Comparison of ENCODE assay signal across 9 cellular contexts in the genomic region with DNA sequence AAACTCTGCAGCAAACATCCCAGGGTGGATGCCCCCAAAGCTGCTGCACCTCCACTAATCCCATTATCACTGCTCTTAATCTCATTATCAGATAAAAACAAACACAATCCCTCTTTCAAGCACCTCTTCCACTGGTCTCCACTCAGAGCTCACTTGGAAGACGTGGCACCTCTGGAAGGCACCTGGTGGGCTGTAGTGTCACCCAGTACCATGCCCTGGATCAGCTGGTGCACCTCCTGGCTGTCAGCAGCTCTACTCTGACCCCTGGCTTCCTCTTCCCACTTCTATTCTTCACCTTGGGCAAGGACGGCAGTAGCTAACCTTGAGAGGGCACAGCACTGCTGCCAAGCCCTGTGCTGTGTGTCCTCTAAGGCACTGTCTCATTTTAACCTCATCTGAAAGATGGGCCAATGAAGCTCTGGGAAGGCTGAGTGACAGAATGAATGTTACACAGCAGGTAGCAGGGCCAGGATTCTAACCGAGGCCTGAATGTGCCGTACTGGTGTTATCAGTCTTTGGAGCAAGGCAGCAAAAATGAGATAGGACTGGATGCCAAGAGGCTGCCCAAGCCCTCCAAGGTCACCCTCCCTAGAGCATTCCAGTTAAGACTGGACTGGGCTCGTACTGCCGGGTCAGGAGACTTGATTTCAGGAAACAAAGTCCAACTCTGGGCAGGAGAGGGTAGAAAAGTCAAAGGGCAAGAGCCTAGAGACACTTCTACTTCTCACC. TPM values are rescaled to one million over a fixed set of nuclear protein-coding genes. Genes with fewer than 3 reads are reported as not detected.
DNase-seq lines count a peak whose midpoint lies in the region; ATAC-seq and TF ChIP-seq lines count a peak whose summit lies in the region.
"Had no signal": no experiment of that assay in that cellular context is flagged by ENCODE, and none has a peak within 500 bp of the region (broad histone marks: within the 10 kb centered on the region; RNA-seq: fewer than 3 reads in every experiment).

No MANE protein-coding gene starts in this region.

- H3K9me3 Mint-ChIP-seq in activated CD4-positive, alpha-beta memory T cell treated with anti-CD3 and anti-CD28 coated beads for 36 hours, result no peaks in the 10 kb centered on the region
- H3K9me3 Mint-ChIP-seq in activated CD4-positive, alpha-beta memory T cell treated with anti-CD3 and anti-CD28 coated beads, Interleukin-2, amount 10 ng/mL, durations not matched to agents 7 days and 5 days, result no peaks in the 10 kb centered on the region
- no peaks in the 10 kb centered on the region for H3K9me3 Mint-ChIP-seq in memory B cell

- H3K36me3 Mint-ChIP-seq in activated CD4-positive, alpha-beta memory T cell treated with anti-CD3 and anti-CD28 coated beads for 36 hours, result peaks cover 12% of the 10 kb centered on the region
- H3K36me3 Mint-ChIP-seq in activated CD4-positive, alpha-beta memory T cell treated with anti-CD3 and anti-CD28 coated beads, Interleukin-2, amount 10 ng/mL, durations not matched to agents 7 days and 5 days (ENCODE audit: low read depth), result peaks cover 25% of the 10 kb centered on the region
- H3K36me3 Mint-ChIP-seq in memory B cell, result peaks cover 10% of the 10 kb centered on the region

- peaks cover 90% of the 10 kb centered on the region for H3K4me1 Mint-ChIP-seq in activated CD4-positive, alpha-beta memory T cell treated with anti-CD3 and anti-CD28 coated beads for 36 hours (ENCODE audit: low read depth)
- H3K4me1 Mint-ChIP-seq in activated CD4-positive, alpha-beta memory T cell treated with anti-CD3 and anti-CD28 coated beads, Interleukin-2, amount 10 ng/mL, durations not matched to agents 7 days and 5 days, result peaks cover 75% of the 10 kb centered on the region
- peaks cover 67% of the 10 kb centered on the region for H3K4me1 Mint-ChIP-seq in memory B cell

- WGBS in body of pancreas, 2 donors, result 12 to 18% methylated on average over 4 to 6 of the region's 6 CpGs

- ATAC-seq in body of pancreas (peak; percentile 80), memory B cell (ENCODE audit: low read depth) (peak; percentile 33)

- peak overlapping the region; percentile 50 for H3K27ac Mint-ChIP-seq in activated CD4-positive, alpha-beta memory T cell treated with anti-CD3 and anti-CD28 coated beads for 36 hours
- no peak overlapping the region for H3K27ac Mint-ChIP-seq in activated CD4-positive, alpha-beta memory T cell treated with anti-CD3 and anti-CD28 coated beads, Interleukin-2, amount 10 ng/mL, durations not matched to agents 7 days and 5 days
- peak overlapping the region; percentile 52 for H3K27ac Mint-ChIP-seq in memory B cell

- H3K36me3 ChIP-seq in body of pancreas (replicated peaks in 1 of 2; ENCODE audit: insufficient read depth in 1 of 2, low read depth in 2 of 2) (no peaks in the 10 kb centered on the region), tibial artery (no peaks in the 10 kb centered on the region)

- no peak for DNase-seq in activated CD4-positive, alpha-beta memory T cell treated with anti-CD3 and anti-CD28 coated beads for 36 hours
- no peak for DNase-seq in activated CD4-positive, alpha-beta memory T cell treated with anti-CD3 and anti-CD28 coated beads, Interleukin-2, amount 10 ng/mL, durations not matched to agents 7 days and 5 days
- DNase-seq in body of pancreas (peak; percentile 74 to 86 (median 82)), memory B cell (ENCODE audit: low spot score in 2 of 2) (no peak), tibial artery (no peak), NCI-H526 (lab: John Stamatoyannopoulos, UW) (no peak), GOT3 (lab: John Stamatoyannopoulos, UW) (no peak), A172 (ENCODE audit: low spot score) (no peak)
- DNase-seq: RPMI8226 had no signal

- intact Hi-C loops in activated CD4-positive, alpha-beta memory T cell treated with anti-CD3 and anti-CD28 coated beads for 36 hours (cut with micrococcal nuclease), result no loop called here
- intact Hi-C loops in body of pancreas (cut with DNase I), result loop anchor here (10.0 kb wide), 1 partner anchor 50 kb away; no protein-coding TSS in a partner anchor
- intact Hi-C loops in tibial artery (cut with DNase I; ENCODE audit: low total_unique reads), result no loop called here

- TF ChIP-seq CTCF in body of pancreas (IDR thresholded peaks at IDR 0.05), result peak in 2 of 7 experiments; percentile 10 to 14
- TF ChIP-seq CTCF in tibial artery (IDR thresholded peaks at IDR 0.05), result no peak

- peak in 1 of 3 donors; percentile 14 for TF ChIP-seq POLR2A in body of pancreas (IDR thresholded peaks at IDR 0.05)

- H3K27me3 Mint-ChIP-seq in activated CD4-positive, alpha-beta memory T cell treated with anti-CD3 and anti-CD28 coated beads for 36 hours, result no peaks in the 10 kb centered on the region
- H3K27me3 Mint-ChIP-seq in activated CD4-positive, alpha-beta memory T cell treated with anti-CD3 and anti-CD28 coated beads, Interleukin-2, amount 10 ng/mL, durations not matched to agents 7 days and 5 days, result no peaks in the 10 kb centered on the region
- H3K27me3 Mint-ChIP-seq in memory B cell, result no peaks in the 10 kb centered on the region

- H3K27me3 ChIP-seq in body of pancreas (no peaks in the 10 kb centered on the region), tibial artery (no peaks in the 10 kb centered on the region)

- H3K9me3 ChIP-seq in body of pancreas (no peaks in the 10 kb centered on the region), tibial artery (no peaks in the 10 kb centered on the region)

- peaks cover 98% of the 10 kb centered on the region for H3K4me1 ChIP-seq in body of pancreas
- peaks cover 0 to 100% (median 77%) of the 10 kb centered on the region in 4 donors for H3K4me1 ChIP-seq in tibial artery

- H3K27ac ChIP-seq in body of pancreas (peak overlapping the region; percentile 73 to 87 (median 79)), tibial artery (peak overlapping the region; percentile 69 to 71)

- H3K4me3 Mint-ChIP-seq in activated CD4-positive, alpha-beta memory T cell treated with anti-CD3 and anti-CD28 coated beads for 36 hours, result no peak overlapping the region
- H3K4me3 Mint-ChIP-seq in activated CD4-positive, alpha-beta memory T cell treated with anti-CD3 and anti-CD28 coated beads, Interleukin-2, amount 10 ng/mL, durations not matched to agents 7 days and 5 days, result no peak overlapping the region
- H3K4me3 Mint-ChIP-seq in memory B cell, result peak overlapping the region; percentile 35

- H3K4me3 ChIP-seq in body of pancreas, result no peak overlapping the region
- H3K4me3 ChIP-seq in tibial artery, result no peak overlapping the region

- POLR2A ChIA-PET in activated CD4-positive, alpha-beta memory T cell treated with anti-CD3 and anti-CD28 coated beads for 36 hours (lab: Charles Lee), result interaction anchor here (0.9 kb wide), 2 partner anchors 18 to 35 kb away, joined by 3 to 4 read pairs; no protein-coding TSS in a partner anchor
- POLR2A ChIA-PET in activated CD4-positive, alpha-beta memory T cell treated with anti-CD3 and anti-CD28 coated beads, Interleukin-2, amount 10 ng/mL, durations not matched to agents 7 days and 5 days (lab: Charles Lee), result interaction anchor here (1.1 to 1.9 kb wide), 3 partner anchors 11 to 53 kb away, joined by 3 to 4 read pairs (median 3); no protein-coding TSS in a partner anchor

- CTCF ChIA-PET in activated CD4-positive, alpha-beta memory T cell treated with anti-CD3 and anti-CD28 coated beads for 36 hours (lab: Charles Lee), result interaction anchor here (0.8 to 1.0 kb wide), 5 partner anchors 20 to 95 kb away, joined by 3 to 5 read pairs (median 3); no protein-coding TSS in a partner anchor
- CTCF ChIA-PET in activated CD4-positive, alpha-beta memory T cell treated with anti-CD3 and anti-CD28 coated beads, Interleukin-2, amount 10 ng/mL, durations not matched to agents 7 days and 5 days (lab: Charles Lee), result interaction anchor here (1.0 to 1.4 kb wide), 2 partner anchors 9 to 94 kb away, joined by 3 read pairs; a partner anchor contains a TSS

RNA-seq across cellular contexts. Expression of a gene that starts 7.4 kb away (rescaled TPM):
- total RNA-seq in activated CD4-positive, alpha-beta memory T cell treated with anti-CD3 and anti-CD28 coated beads for 36 hours, result 100 to 1,000 TPM in 1 of 2 experiments, 10 to 100 TPM in 1; 94.5 to 103 TPM
- 100 to 1,000 TPM; 103 to 110 TPM for total RNA-seq in activated CD4-positive, alpha-beta memory T cell treated with anti-CD3 and anti-CD28 coated beads, Interleukin-2, amount 10 ng/mL, durations not matched to agents 7 days and 5 days
- total RNA-seq in body of pancreas, result 10 to 100 TPM; 15.3 to 33.6 TPM
- 7.1 and 19.1 TPM in 2 replicates for total RNA-seq in A172 (2014; rRNA removed; shearing (Covaris generic))

RNA-seq across cellular contexts. Expression of a gene that starts 54.6 kb away (rescaled TPM):
- 10 to 100 TPM; 31.5 to 37.2 TPM for total RNA-seq in activated CD4-positive, alpha-beta memory T cell treated with anti-CD3 and anti-CD28 coated beads for 36 hours
- total RNA-seq in activated CD4-positive, alpha-beta memory T cell treated with anti-CD3 and anti-CD28 coated beads, Interleukin-2, amount 10 ng/mL, durations not matched to agents 7 days and 5 days, result 10 to 100 TPM; 43.8 to 45.9 TPM
- total RNA-seq in body of pancreas, result 10 to 100 TPM; 11.2 to 19.4 TPM
- 14.1 and 17.5 TPM in 2 replicates for total RNA-seq in A172 (2014; rRNA removed; shearing (Covaris generic))

Comparison
In these comparisons a context has a peak if more than half of its experiments do, and no peak if none do; other contexts are left out.
1. DNase-seq: peak in body of pancreas (4 of 4); none in activated CD4-positive, alpha-beta memory T cell treated with anti-CD3 and anti-CD28 coated beads for 36 hours (single experiment), activated CD4-positive, alpha-beta memory T cell treated with anti-CD3 and anti-CD28 coated beads, Interleukin-2, amount 10 ng/mL, durations not matched to agents 7 days and 5 days (single experiment), memory B cell (0 of 2), tibial artery (0 of 2), NCI-H526 (0 of 2), GOT3 (single experiment) and A172 (single experiment).